9 cellular contexts compared by ENCODE assay signal in genomic region chr16:55508271-55508921, GRCh38. TPM values are rescaled to one million over a fixed set of nuclear protein-coding genes. Genes with fewer than 3 reads are reported as not detected.
DNase-seq lines count a peak whose midpoint lies in the region; ATAC-seq and TF ChIP-seq lines count a peak whose summit lies in the region.
"Had no signal": no experiment of that assay in that cellular context is flagged by ENCODE, and none has a peak within 500 bp of the region (broad histone marks: within the 10 kb centered on the region; RNA-seq: fewer than 3 reads in every experiment).

No MANE protein-coding gene starts in this region.

- H3K27ac ChIP-seq in upper lobe of left lung (peak overlapping the region in 3 of 4 donors; percentile 76 to 89 (median 86)), PC-3 (ENCODE audit: low read length) (no peak overlapping the region)

- H3K4me1 Mint-ChIP-seq in activated T-cell treated with anti-CD3 and anti-CD28 coated beads, Interleukin-2, amount 50 U/mL, for 24 hours (ENCODE audit: low read depth), result peaks cover 7% of the 10 kb centered on the region
- H3K4me1 Mint-ChIP-seq in brain, result peaks cover 15% of the 10 kb centered on the region

- no peak for TF ChIP-seq EP300 in upper lobe of left lung (IDR thresholded peaks at IDR 0.05)

- 67 to 69% methylated on average over 9 of the region's 9 CpGs for WGBS in upper lobe of left lung, 2 donors

- CTCF ChIA-PET in PC-3 (lab: Charles Lee), result no interaction called here

- H3K36me3 ChIP-seq in upper lobe of left lung (peaks cover 0 to 11% (median 4%) of the 10 kb centered on the region in 4 donors), PC-3 (ENCODE audit: low read depth, low read length) (no peaks in the 10 kb centered on the region)

- H3K4me3 ChIP-seq in upper lobe of left lung (peak overlapping the region in 3 of 4 donors; percentile 62 to 77 (median 65)), PC-3 (ENCODE audit: low read length) (no peak overlapping the region)

- peak in 1 of 2 donors; percentile 56 for ATAC-seq in upper lobe of left lung (ENCODE audit: low FRiP score in 2 of 2)
- ATAC-seq in GM19035 (IDR thresholded peaks at IDR 0.05; ENCODE audit: unreplicated experiment), result no peak
- no peak for ATAC-seq in GM19455 (IDR thresholded peaks at IDR 0.05; ENCODE audit: unreplicated experiment)
- no peak for ATAC-seq in PC-3

- no peaks in the 10 kb centered on the region for H3K36me3 Mint-ChIP-seq in activated T-cell treated with anti-CD3 and anti-CD28 coated beads, Interleukin-2, amount 50 U/mL, for 24 hours (ENCODE audit: low read depth)
- H3K36me3 Mint-ChIP-seq in brain, result peaks cover 22% of the 10 kb centered on the region

- no peaks in the 10 kb centered on the region for H4K20me1 ChIP-seq in PC-3 (ENCODE audit: low read length)

- POLR2A ChIA-PET in PC-3 (lab: Charles Lee; ENCODE audit: unreplicated experiment), result no interaction called here

- intact Hi-C loops in PC-3 (cut with micrococcal nuclease), result no loop called here

- H3K79me2 ChIP-seq in PC-3 (ENCODE audit: low read length), result peaks cover 14% of the 10 kb centered on the region; the same call in 1 of the 2 replicates

- H3K9me3 Mint-ChIP-seq in activated T-cell treated with anti-CD3 and anti-CD28 coated beads, Interleukin-2, amount 50 U/mL, for 24 hours, result peaks cover 12% of the 10 kb centered on the region
- peaks cover 14 to 23% (median 18%) of the 10 kb centered on the region in 5 experiments for H3K9me3 Mint-ChIP-seq in brain

- H3K9me2 ChIP-seq in PC-3 (replicated peaks; ENCODE audit: low read length), result no peaks in the 10 kb centered on the region

- no peak overlapping the region for H3K4me2 ChIP-seq in PC-3 (ENCODE audit: low read length)

- no TSS peak for BruUV-seq in PC-3 (replicated peaks; lab: Mats Ljungman, UMichigan)

- H3K4me1 ChIP-seq in upper lobe of left lung (peaks cover 1 to 22% (median 5%) of the 10 kb centered on the region in 4 donors), PC-3 (ENCODE audit: insufficient read depth, low read length) (peaks cover 2% of the 10 kb centered on the region; the same call in 1 of the 2 replicates)

- H2AFZ ChIP-seq in PC-3 (ENCODE audit: low read length), result no peak overlapping the region

- H3K4me3 Mint-ChIP-seq in activated T-cell treated with anti-CD3 and anti-CD28 coated beads, Interleukin-2, amount 50 U/mL, for 24 hours, result peak overlapping the region; percentile 55
- H3K4me3 Mint-ChIP-seq in brain, result peak overlapping the region; percentile 76 to 88 (median 81)

- H3F3A ChIP-seq in PC-3 (ENCODE audit: low read length, unreplicated experiment), result no peaks in the 10 kb centered on the region

- H3K27me3 Mint-ChIP-seq in activated T-cell treated with anti-CD3 and anti-CD28 coated beads, Interleukin-2, amount 50 U/mL, for 24 hours, result peaks cover 65% of the 10 kb centered on the region
- H3K27me3 Mint-ChIP-seq in brain, result peaks cover 35% of the 10 kb centered on the region

- no peak overlapping the region for H3K27ac Mint-ChIP-seq in activated T-cell treated with anti-CD3 and anti-CD28 coated beads, Interleukin-2, amount 50 U/mL, for 24 hours
- peak overlapping the region in 2 of 5 experiments; percentile 1 to 50 for H3K27ac Mint-ChIP-seq in brain

- no peak overlapping the region for H3K9ac ChIP-seq in PC-3 (ENCODE audit: low read length)

- H3K9me3 ChIP-seq in upper lobe of left lung, result peaks cover 0 to 6% (median 2%) of the 10 kb centered on the region in 4 donors
- H3K9me3 ChIP-seq in PC-3 (ENCODE audit: low read length), result no peaks in the 10 kb centered on the region

- TF ChIP-seq CTCF in brain (conservative IDR thresholded peaks at IDR 0.05), result no peak
- TF ChIP-seq CTCF in upper lobe of left lung (IDR thresholded peaks at IDR 0.05), result no peak
- no peak for TF ChIP-seq CTCF in PC-3 (conservative IDR thresholded peaks at IDR 0.05; ENCODE audit: low read depth, low read length)

- no peaks in the 10 kb centered on the region for H3K27me3 ChIP-seq in upper lobe of left lung
- H3K27me3 ChIP-seq in PC-3 (ENCODE audit: low read length), result no peaks in the 10 kb centered on the region

- no peak for TF ChIP-seq POLR2A in upper lobe of left lung (IDR thresholded peaks at IDR 0.05)

- DNase-seq in activated T-cell treated with anti-CD3 and anti-CD28 coated beads, Interleukin-2, amount 50 U/mL, for 24 hours, result no peak
- DNase-seq in activated T-cell treated with anti-CD3 and anti-CD28 coated beads, Interleukin-2, amount 50 U/mL, for 48 hours, result no peak
- DNase-seq in medulla oblongata (ENCODE audit: extremely low spot score) (peak; percentile 46), upper lobe of left lung (no peak), PC-3 (no peak)
- DNase-seq: COR-L47 had no signal

RNA-seq across cellular contexts. Expression of gene LPCAT2, which starts 0.5 kb away (rescaled TPM):
- polyA plus RNA-seq in brain (ENCODE audit: insufficient read depth, low read depth, low replicate concordance), result 1.7 TPM
- total RNA-seq in upper lobe of left lung, result 10 to 100 TPM; 14.4 to 33.9 (median 26.9) TPM
- 8.0 and 15.0 TPM in 2 replicates for total RNA-seq in PC-3 (2014; rRNA removed)

RNA-seq across cellular contexts. Expression of gene MMP2, which starts 29.4 kb away (rescaled TPM):
- 4.2 TPM for polyA plus RNA-seq in brain (ENCODE audit: insufficient read depth, low read depth, low replicate concordance)
- total RNA-seq in upper lobe of left lung (100 to 1,000 TPM in 4 of 6 donors, 10 to 100 TPM in 2; 45.7 to 265 (median 143) TPM), PC-3 (2014; rRNA removed) (0.75 TPM in 1 of 2 replicates, not detected in the other)

RNA-seq across cellular contexts. Expression of gene CAPNS2, which starts 58.1 kb away (rescaled TPM):
- not detected for polyA plus RNA-seq in brain (ENCODE audit: insufficient read depth, low read depth, low replicate concordance)
- total RNA-seq in upper lobe of left lung (1 to 10 TPM in 4 of 6 donors, under 1 TPM in 1, not detected in 1; 0.72 to 3.1 (median 2.1) TPM), PC-3 (2014; rRNA removed) (0.26 TPM in 1 of 2 replicates, not detected in the other)

Comparison
In these comparisons a context has a peak if more than half of its experiments do, and no peak if none do; other contexts are left out.
1. RNA of gene MMP2, which starts 29.4 kb away (total RNA-seq): 45.7 to 265 TPM in upper lobe of left lung; 0.75 TPM in PC-3; every median in the first group is over 10 times any median in the second.